Comparison of ENCODE assay signal across 29 cellular contexts in genomic region chr15:77376770-77377169, GRCh38.
"Had no signal": no experiment of that assay in that cellular context is flagged by ENCODE, and none has a peak within 500 bp of the region (broad histone marks: within the 10 kb centered on the region; RNA-seq: fewer than 3 reads in every experiment).

No MANE protein-coding gene starts in this region.

- H3K4me1 Mint-ChIP-seq: nephron progenitor cell had no signal

- H3K4me3 Mint-ChIP-seq: activated CD4-positive, alpha-beta memory T cell treated with anti-CD3 and anti-CD28 coated beads for 36 hours; activated CD4-positive, alpha-beta T cell treated with anti-CD3 and anti-CD28 coated beads, Interleukin-2, amount 10 ng/mL, durations not matched to agents 24 days and 14 days; activated naive CD4-positive, alpha-beta T cell treated with anti-CD3 and anti-CD28 coated beads for 36 hours; activated naive CD8-positive, alpha-beta T cell treated with anti-CD3 and anti-CD28 coated beads for 36 hours; activated T-helper 1 cell treated with anti-CD3 and anti-CD28 coated beads, Interleukin-12 subunit alpha, Interleukin-12 subunit beta, Interleukin-2, Interleukin-4 antibody, amounts not matched to agents 30 ng/mL and 10 ng/mL and 1 ng/mL, durations not matched to agents 14 hours and 24 hours and 36 hours; brain; naive B cell; nephron progenitor cell had no signal

- H3K4me3 ChIP-seq: adrenal gland, ascending aorta, gastroesophageal sphincter, hepatocyte, ovary, right lobe of liver, testis, transverse colon had no signal

- FAIRE-seq: endothelial cell of umbilical vein had no signal

- H3K27me3 ChIP-seq: adrenal gland, ascending aorta, gastroesophageal sphincter, hepatocyte, neutrophil, ovary, right lobe of liver, testis, transverse colon had no signal

- H3K36me3 Mint-ChIP-seq: activated CD4-positive, alpha-beta memory T cell treated with anti-CD3 and anti-CD28 coated beads for 36 hours; brain had no signal

- ATAC-seq: gastroesophageal sphincter; left ventricle myocardium superior; right lobe of liver; stimulated activated naive CD8-positive, alpha-beta T cell treated with anti-CD3 and anti-CD28 coated beads, Interleukin-15, Interleukin-2, amounts not matched to agents 100 U/mL and 50 U/mL, for 24 hours had no signal

- H3K27ac ChIP-seq: adrenal gland, ascending aorta, gastroesophageal sphincter, hepatocyte, neutrophil, ovary, right lobe of liver, testis, transverse colon had no signal

- H3K36me3 ChIP-seq: adrenal gland, ascending aorta, gastroesophageal sphincter, neutrophil, ovary, right lobe of liver, transverse colon had no signal

- H3K27me3 Mint-ChIP-seq: activated CD4-positive, alpha-beta memory T cell treated with anti-CD3 and anti-CD28 coated beads for 36 hours; activated CD4-positive, alpha-beta T cell treated with anti-CD3 and anti-CD28 coated beads, Interleukin-2, amount 10 ng/mL, durations not matched to agents 24 days and 14 days; activated naive CD8-positive, alpha-beta T cell treated with anti-CD3 and anti-CD28 coated beads for 36 hours; brain; naive B cell; progenitor cell of endocrine pancreas had no signal

- H3K27ac Mint-ChIP-seq: activated CD4-positive, alpha-beta memory T cell treated with anti-CD3 and anti-CD28 coated beads for 36 hours; activated CD4-positive, alpha-beta T cell treated with anti-CD3 and anti-CD28 coated beads, Interleukin-2, amount 10 ng/mL, durations not matched to agents 24 days and 14 days; activated naive CD4-positive, alpha-beta T cell treated with anti-CD3 and anti-CD28 coated beads for 36 hours; activated naive CD8-positive, alpha-beta T cell treated with anti-CD3 and anti-CD28 coated beads for 36 hours; activated T-helper 1 cell treated with anti-CD3 and anti-CD28 coated beads, Interleukin-12 subunit alpha, Interleukin-12 subunit beta, Interleukin-2, Interleukin-4 antibody, amounts not matched to agents 30 ng/mL and 10 ng/mL and 1 ng/mL, durations not matched to agents 14 hours and 24 hours and 36 hours; brain; naive B cell; nephron progenitor cell; progenitor cell of endocrine pancreas had no signal

- H3K4me1 ChIP-seq: adrenal gland, ascending aorta, gastroesophageal sphincter had no signal

- DNase-seq: activated CD4-positive, alpha-beta memory T cell treated with anti-CD3 and anti-CD28 coated beads for 36 hours; activated CD4-positive, alpha-beta T cell treated with anti-CD3 and anti-CD28 coated beads, Interleukin-2, amount 10 ng/mL, durations not matched to agents 24 days and 14 days; activated CD4-positive, CD25-positive, alpha-beta regulatory T cell treated with anti-CD3 and anti-CD28 coated beads, Interleukin-2, amount 50 U/mL, for 72 hours; activated CD8-positive, alpha-beta memory T cell treated with anti-CD3 and anti-CD28 coated beads, Interleukin-2, amount 50 U/mL, for 4 hours; activated effector memory CD4-positive, alpha-beta T cell treated with anti-CD3 and anti-CD28 coated beads, Interleukin-2, amount 50 U/mL, for 16 hours; activated naive CD4-positive, alpha-beta T cell treated with anti-CD3 and anti-CD28 coated beads for 36 hours; activated naive CD8-positive, alpha-beta T cell treated with anti-CD3 and anti-CD28 coated beads for 36 hours; activated T-cell treated with anti-CD3 and anti-CD28 coated beads, Interleukin-2, amount 50 U/mL, for 1 hour; adrenal gland; cortex of kidney; islet precursor cell; left ventricle myocardium superior; naive B cell; nephron progenitor cell; ovary; right lobe of liver; stimulated activated CD4-positive, alpha-beta T cell treated with anti-CD3 and anti-CD28 coated beads, Interleukin-12 subunit alpha, Interleukin-12 subunit beta, amount 100 ng/mL, for 4 hours; stimulated activated CD4-positive, alpha-beta T cell treated with anti-CD3 and anti-CD28 coated beads, Interleukin-4, amount 100 ng/mL, for 1 hour; stimulated activated naive CD8-positive, alpha-beta T cell treated with anti-CD3 and anti-CD28 coated beads, Interleukin-15, Interleukin-2, amounts not matched to agents 100 U/mL and 50 U/mL, for 24 hours; testis; transverse colon had no signal

- H3K9me3 ChIP-seq: adrenal gland, ascending aorta, gastroesophageal sphincter, neutrophil, ovary, right lobe of liver, testis, transverse colon had no signal
